ENCODE assay signal across 13 cellular contexts in genomic region chr7:152884321-152884720, GRCh38.
DNase-seq lines count a peak whose midpoint lies in the region; ATAC-seq, FAIRE-seq and TF ChIP-seq lines count a peak whose summit lies in the region.
"Had no signal": no experiment of that assay in that cellular context is flagged by ENCODE, and none has a peak within 500 bp of the region (broad histone marks: within the 10 kb centered on the region; RNA-seq: fewer than 3 reads in every experiment).

No MANE protein-coding gene starts in this region.

- no peaks in the 10 kb centered on the region for H3K36me3 ChIP-seq in HUES64 (ENCODE audit: insufficient read depth, low read length)
- no peaks in the 10 kb centered on the region for H3K36me3 ChIP-seq in kidney (ENCODE audit: control insufficient read depth in 1 of 2, insufficient read depth in 2 of 2, low read length in 2 of 2)
- H3K36me3 ChIP-seq in stomach: no peaks in the 10 kb centered on the region
- H3K36me3 ChIP-seq: BLaER1 treated with 17β-estradiol and CSF1 and Interleukin-3, amounts not matched to agents 10 nM and 100 nM had no signal

- no peak overlapping the region for H3K4me3 ChIP-seq in HUES64 (ENCODE audit: low read length)
- no peak overlapping the region for H3K4me3 ChIP-seq in kidney (ENCODE audit: low read length in 2 of 2)
- H3K4me3 ChIP-seq in stomach: no peak overlapping the region
- H3K4me3 ChIP-seq: BLaER1 treated with 17β-estradiol and CSF1 and Interleukin-3, amounts not matched to agents 10 nM and 100 nM; GM12878 had no signal

- no peaks in the 10 kb centered on the region for H3K27me3 ChIP-seq in HUES64 (ENCODE audit: insufficient read depth, low read length)
- H3K27me3 ChIP-seq in stomach: no peaks in the 10 kb centered on the region
- H3K27me3 ChIP-seq: BLaER1 treated with 17β-estradiol and CSF1 and Interleukin-3, amounts not matched to agents 10 nM and 100 nM had no signal

- TF ChIP-seq EP300 in stomach (IDR thresholded peaks at IDR 0.05): no peak

- no peak for FAIRE-seq in kidney (lab: Jason Lieb, UNC)
- FAIRE-seq: GM12878, GM19239 had no signal

- no peak for TF ChIP-seq CTCF in kidney (IDR thresholded peaks at IDR 0.05; ENCODE audit: borderline replicate concordance, extremely low read depth, insufficient read depth)
- no peak for TF ChIP-seq CTCF in stomach (IDR thresholded peaks at IDR 0.05)

- H3K27ac ChIP-seq in HUES64 (ENCODE audit: low read depth, low read length): peak overlapping the region; percentile 35; the same call in 1 of the 2 replicates
- no peak overlapping the region for H3K27ac ChIP-seq in kidney (ENCODE audit: low read depth in 2 of 2, low read length in 2 of 2)
- no peak overlapping the region for H3K27ac ChIP-seq in stomach
- H3K27ac ChIP-seq: BLaER1 treated with 17β-estradiol and CSF1 and Interleukin-3, amounts not matched to agents 10 nM and 100 nM had no signal

- H3K9me3 ChIP-seq in HUES64 (ENCODE audit: insufficient read depth, low read depth, low read length) (no peaks in the 10 kb centered on the region), kidney (ENCODE audit: control insufficient read depth in 1 of 2, low read length in 2 of 2) (no peaks in the 10 kb centered on the region), stomach (peaks cover 0 to 3% (median 0%) of the 10 kb centered on the region in 4 donors)

- 47% methylated on average over 4 of the region's 4 CpGs for WGBS in HUES64
- 41 to 64% (median 48%) methylated on average over 4 of the region's 4 CpGs for WGBS in stomach, 5 donors

- intact Hi-C loops in kidney (cut with DNase I): loop anchor here (10.0 kb wide), 1 partner anchor 810 kb away; no protein-coding TSS in a partner anchor
- intact Hi-C loops in stomach (cut with DNase I; ENCODE audit: low total_unique reads): no loop called here

- TF ChIP-seq POLR2A in stomach (IDR thresholded peaks at IDR 0.05): no peak

- H3K9ac ChIP-seq in HUES64 (ENCODE audit: low read depth, low read length): no peak overlapping the region
- no peak overlapping the region for H3K9ac ChIP-seq in kidney (ENCODE audit: low read length in 2 of 2)
- H3K9ac ChIP-seq: BLaER1 treated with 17β-estradiol and CSF1 and Interleukin-3, amounts not matched to agents 10 nM and 100 nM had no signal

- ATAC-seq in GM19035 (IDR thresholded peaks at IDR 0.05; ENCODE audit: unreplicated experiment): no peak
- ATAC-seq: CD8-positive, alpha-beta T cell; GM12878 had no signal

- DNase-seq in ELF-1 (ENCODE audit: low read depth, low spot score) (peak; percentile 68), kidney (peak; percentile 2), stomach (peak; percentile 9), HPDE6-E6E7 (ENCODE audit: extremely low spot score) (no peak)
- DNase-seq: Calu3, DMS79 treated with DMSO at 0.1 percent for 48 hours, HCEC 1CT had no signal

- no peaks in the 10 kb centered on the region for H3K4me1 ChIP-seq in HUES64 (ENCODE audit: insufficient read depth, low read length)
- H3K4me1 ChIP-seq in kidney (ENCODE audit: control insufficient read depth in 1 of 2, insufficient read depth in 1 of 2, low read depth in 1 of 2, low read length in 2 of 2): no peaks in the 10 kb centered on the region
- H3K4me1 ChIP-seq in stomach: no peaks in the 10 kb centered on the region
